In the genomic region with DNA sequence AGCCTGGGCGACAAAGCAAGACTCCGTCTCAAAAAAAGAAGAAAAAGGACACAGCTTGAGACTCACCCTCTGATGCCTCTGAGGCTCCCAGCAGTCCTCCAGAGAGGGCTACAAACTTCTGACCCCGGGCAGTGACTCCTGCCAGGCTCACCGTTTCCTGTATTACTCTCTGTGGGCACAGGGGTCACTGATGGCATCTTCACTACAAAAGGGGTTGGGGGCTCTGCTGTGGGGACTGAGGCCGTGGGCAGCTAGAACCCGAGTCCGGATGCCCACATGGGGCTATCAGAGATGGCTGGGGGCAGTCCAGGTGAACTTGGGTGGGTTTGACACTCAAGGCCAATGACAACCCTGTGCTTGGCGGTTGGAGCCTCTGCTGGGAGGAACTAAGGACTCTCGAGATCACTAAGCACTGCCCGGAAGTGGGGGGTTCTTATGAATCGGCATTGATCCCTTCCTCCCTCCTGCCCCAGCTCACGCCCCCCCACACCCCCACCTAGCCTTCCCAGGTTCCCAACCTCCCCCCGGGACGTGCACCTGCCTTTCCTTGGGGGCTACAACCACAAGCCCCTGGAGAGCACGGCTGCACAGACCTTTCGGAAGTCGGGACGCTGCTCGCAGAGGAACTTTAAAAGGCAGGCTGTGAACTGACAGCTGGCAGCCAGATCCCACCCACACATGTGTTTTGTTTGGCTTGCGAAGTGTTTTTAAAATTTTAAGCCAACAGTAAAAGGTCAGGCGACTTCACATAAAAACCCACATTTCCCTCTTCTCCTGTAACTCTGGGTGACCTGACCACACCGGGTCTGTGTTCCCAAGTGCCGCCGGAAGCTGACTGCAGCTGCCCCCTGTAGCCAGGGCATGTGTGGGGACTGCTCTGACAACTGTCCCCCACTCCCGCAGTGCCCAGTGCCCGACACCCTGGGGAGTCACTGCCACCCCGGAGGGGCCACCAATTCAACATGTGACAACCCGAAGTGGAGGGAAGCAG, we compare ENCODE assay signal across 8 cellular contexts. TPM values are rescaled to one million over a fixed set of nuclear protein-coding genes. Genes with fewer than 3 reads are reported as not detected.
DNase-seq lines count a peak whose midpoint lies in the region; ATAC-seq and TF ChIP-seq lines count a peak whose summit lies in the region.

No MANE protein-coding gene starts in this region.

- POLR2A ChIA-PET in WTC11 (lab: Charles Lee), result interaction anchor here (0.6 kb wide), 1 partner anchor 38 kb away, joined by 3 read pairs; a partner anchor contains a TSS

- H4K8ac ChIP-seq in trophoblast cell (ENCODE audit: low read depth, low read length), result no peak overlapping the region

- H3K9ac ChIP-seq in trophoblast cell (ENCODE audit: low read length), result no peak overlapping the region

- H3K27me3 Mint-ChIP-seq in WTC11 (ENCODE audit: low read depth), result peaks cover 27% of the 10 kb centered on the region

- H3K9me3 ChIP-seq in MG63, result no peaks in the 10 kb centered on the region
- H3K9me3 ChIP-seq in trophoblast cell (ENCODE audit: insufficient read depth, low read depth, low read length), result peaks cover 5% of the 10 kb centered on the region

- no peak for DNase-seq in GM12864 (ENCODE audit: low read depth)
- peak; percentile 57 for DNase-seq in MG63
- peak; percentile 85 for DNase-seq in dermis blood vessel endothelial cell
- DNase-seq in trophoblast cell, result no peak
- DNase-seq in WTC11 (ENCODE audit: low spot score), result no peak
- DNase-seq in NCI-H526 treated with DMSO at 0.1 percent for 48 hours (lab: John Stamatoyannopoulos, UW), result no peak
- no peak for DNase-seq in effector CD8-positive, alpha-beta T cell (lab: John Stamatoyannopoulos, UW)
- DNase-seq in D341Med (ENCODE audit: low spot score), result no peak

- H3K27ac ChIP-seq in trophoblast cell (ENCODE audit: low read depth, low read length), result no peak overlapping the region

- H3K4me3 Mint-ChIP-seq in WTC11, result no peak overlapping the region

- no peak overlapping the region for H3K27ac Mint-ChIP-seq in WTC11

- H3K79me2 ChIP-seq in trophoblast cell (ENCODE audit: control insufficient read depth, insufficient read depth, low read length, poor library complexity), result peaks cover 4% of the 10 kb centered on the region

- no peak overlapping the region for H2BK12ac ChIP-seq in trophoblast cell (ENCODE audit: low read length)

- CTCF ChIA-PET in WTC11 (lab: Charles Lee), result interaction anchor here (0.7 to 4.2 kb wide), 2 partner anchors 18 to 90 kb away, joined by 4 to 21 read pairs; no protein-coding TSS in a partner anchor

- H3K4me3 ChIP-seq in GM12864 (ENCODE audit: low read depth, low read length), result peak overlapping the region; percentile 36
- H3K4me3 ChIP-seq in MG63, result no peak overlapping the region
- H3K4me3 ChIP-seq in trophoblast cell (ENCODE audit: low read depth, low read length), result no peak overlapping the region

- H2BK120ac ChIP-seq in trophoblast cell (ENCODE audit: insufficient read depth, low read length, poor library complexity), result no peak overlapping the region

- peaks cover 22 to 31% of the 10 kb centered on the region in 2 experiments for H3K4me1 ChIP-seq in trophoblast cell (ENCODE audit: control insufficient read depth in 1 of 2, insufficient read depth in 2 of 2, low read length in 2 of 2)

- no peaks in the 10 kb centered on the region for H3K79me1 ChIP-seq in trophoblast cell (ENCODE audit: low read length)

- no peak overlapping the region for H4K91ac ChIP-seq in trophoblast cell (ENCODE audit: low read depth, low read length)

- peak overlapping the region; percentile 37 for H3K18ac ChIP-seq in trophoblast cell (ENCODE audit: low read length)

- no peaks in the 10 kb centered on the region for H3K36me3 Mint-ChIP-seq in WTC11

- H3K36me3 ChIP-seq in MG63, result no peaks in the 10 kb centered on the region
- peaks cover 0 to 8% of the 10 kb centered on the region in 2 experiments for H3K36me3 ChIP-seq in trophoblast cell (ENCODE audit: control insufficient read depth in 1 of 2, insufficient read depth in 2 of 2, low read length in 2 of 2)

- H2BK5ac ChIP-seq in trophoblast cell (ENCODE audit: low read depth, low read length, poor library complexity), result no peak overlapping the region

- no peak overlapping the region for H2AK5ac ChIP-seq in trophoblast cell (ENCODE audit: low read length)

- H2AFZ ChIP-seq in trophoblast cell (ENCODE audit: insufficient read depth, low read length, poor library complexity), result peak overlapping the region; percentile 10

- no peak overlapping the region for H3K23ac ChIP-seq in trophoblast cell (ENCODE audit: low read length)

- no peak overlapping the region for H3K14ac ChIP-seq in trophoblast cell (ENCODE audit: low read length)

- H3K9me3 Mint-ChIP-seq in WTC11, result no peaks in the 10 kb centered on the region

- TF ChIP-seq CTCF in GM12864 (IDR thresholded peaks at IDR 0.05; ENCODE audit: low read depth, low read length, missing control alignments) (no peak), WTC11 (IDR thresholded peaks at IDR 0.05) (no peak)

- no peak overlapping the region for H3K4me2 ChIP-seq in trophoblast cell (ENCODE audit: low read length)

- WGBS in trophoblast cell (ENCODE audit: extremely low coverage, insufficient coverage, insufficient read length), result no CpG with 5 or more reads among the region's 28 CpGs

- no peak overlapping the region for H3K4ac ChIP-seq in trophoblast cell (ENCODE audit: low read depth, low read length)

- H3K4me1 Mint-ChIP-seq in WTC11, result peaks cover 4% of the 10 kb centered on the region; the same call in 1 of the 2 replicates

- ATAC-seq in WTC11, result no peak

- no peaks in the 10 kb centered on the region for H3K27me3 ChIP-seq in MG63
- H3K27me3 ChIP-seq in trophoblast cell (ENCODE audit: insufficient read depth, low read length), result no peaks in the 10 kb centered on the region

- H4K12ac ChIP-seq in trophoblast cell (ENCODE audit: low read depth, low read length), result no peak overlapping the region

TF ChIP-seq in WTC11, 78 proteins besides CTCF, POLR2A, EP300 and RAD21 (continues in another document):
- TF ChIP-seq NR2C2 (CRISPR knock-in tag; IDR thresholded peaks at IDR 0.05) (no peak), IRF2 (CRISPR knock-in tag; IDR thresholded peaks at IDR 0.05; ENCODE audit: borderline replicate concordance, low read depth) (no peak), SP1 (CRISPR knock-in tag; conservative IDR thresholded peaks at IDR 0.05) (no peak), KAT7 (CRISPR knock-in tag; IDR thresholded peaks at IDR 0.05; ENCODE audit: borderline replicate concordance) (no peak), NR1H2 (CRISPR knock-in tag; IDR thresholded peaks at IDR 0.05) (no peak), NFE2L1 (CRISPR knock-in tag; IDR thresholded peaks at IDR 0.05) (no peak)
- TF ChIP-seq, protein P1, sequence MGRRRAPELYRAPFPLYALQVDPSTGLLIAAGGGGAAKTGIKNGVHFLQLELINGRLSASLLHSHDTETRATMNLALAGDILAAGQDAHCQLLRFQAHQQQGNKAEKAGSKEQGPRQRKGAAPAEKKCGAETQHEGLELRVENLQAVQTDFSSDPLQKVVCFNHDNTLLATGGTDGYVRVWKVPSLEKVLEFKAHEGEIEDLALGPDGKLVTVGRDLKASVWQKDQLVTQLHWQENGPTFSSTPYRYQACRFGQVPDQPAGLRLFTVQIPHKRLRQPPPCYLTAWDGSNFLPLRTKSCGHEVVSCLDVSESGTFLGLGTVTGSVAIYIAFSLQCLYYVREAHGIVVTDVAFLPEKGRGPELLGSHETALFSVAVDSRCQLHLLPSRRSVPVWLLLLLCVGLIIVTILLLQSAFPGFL (CRISPR knock-in tag; IDR thresholded peaks at IDR 0.05; ENCODE audit: borderline replicate concordance), result no peak
- TF ChIP-seq, protein P2, sequence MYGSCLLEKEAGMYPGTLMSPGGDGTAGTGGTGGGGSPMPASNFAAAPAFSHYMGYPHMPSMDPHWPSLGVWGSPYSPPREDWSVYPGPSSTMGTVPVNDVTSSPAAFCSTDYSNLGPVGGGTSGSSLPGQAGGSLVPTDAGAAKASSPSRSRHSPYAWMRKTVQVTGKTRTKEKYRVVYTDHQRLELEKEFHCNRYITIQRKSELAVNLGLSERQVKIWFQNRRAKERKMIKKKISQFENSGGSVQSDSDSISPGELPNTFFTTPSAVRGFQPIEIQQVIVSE (CRISPR knock-in tag; IDR thresholded peaks at IDR 0.05; ENCODE audit: borderline replicate concordance), result no peak
- TF ChIP-seq, protein P3, sequence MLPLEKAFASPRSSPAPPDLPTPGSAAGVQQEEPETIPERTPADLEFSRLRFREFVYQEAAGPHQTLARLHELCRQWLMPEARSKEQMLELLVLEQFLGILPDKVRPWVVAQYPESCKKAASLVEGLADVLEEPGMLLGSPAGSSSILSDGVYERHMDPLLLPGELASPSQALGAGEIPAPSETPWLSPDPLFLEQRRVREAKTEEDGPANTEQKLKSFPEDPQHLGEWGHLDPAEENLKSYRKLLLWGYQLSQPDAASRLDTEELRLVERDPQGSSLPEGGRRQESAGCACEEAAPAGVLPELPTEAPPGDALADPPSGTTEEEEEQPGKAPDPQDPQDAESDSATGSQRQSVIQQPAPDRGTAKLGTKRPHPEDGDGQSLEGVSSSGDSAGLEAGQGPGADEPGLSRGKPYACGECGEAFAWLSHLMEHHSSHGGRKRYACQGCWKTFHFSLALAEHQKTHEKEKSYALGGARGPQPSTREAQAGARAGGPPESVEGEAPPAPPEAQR (CRISPR knock-in tag; IDR thresholded peaks at IDR 0.05), result no peak

RNA-seq across cellular contexts. Expression of a gene that starts 5.0 kb away (rescaled TPM):
- 21.4 and 22.8 TPM in 2 replicates for total RNA-seq in MG63 (2014; rRNA removed; shearing (Covaris generic); ENCODE audit: low replicate concordance)
- total RNA-seq in dermis blood vessel endothelial cell (68.7 and 68.9 TPM in 2 replicates), WTC11 (2021) (19.5 to 23.2 TPM (median 22.9 TPM) in 3 replicates)
- polyA plus RNA-seq in trophoblast cell (2013), result 39.2 and 39.5 TPM in 2 replicates

RNA-seq across cellular contexts. Expression of a gene that starts 37.7 kb away (rescaled TPM):
- 7.2 and 7.6 TPM in 2 replicates for total RNA-seq in MG63 (2014; rRNA removed; shearing (Covaris generic); ENCODE audit: low replicate concordance)
- total RNA-seq in dermis blood vessel endothelial cell (15.7 and 28.0 TPM in 2 replicates), WTC11 (2021) (14.5 to 16.7 TPM (median 16.5 TPM) in 3 replicates)
- 10.3 and 11.1 TPM in 2 replicates for polyA plus RNA-seq in trophoblast cell (2013)

Comparison
In these comparisons a context has a peak if more than half of its experiments do, and no peak if none do; other contexts are left out.
1. DNase-seq: peak in MG63 (single experiment) and dermis blood vessel endothelial cell (single experiment); none in GM12864 (single experiment), trophoblast cell (0 of 2), WTC11 (single experiment), NCI-H526 treated with DMSO at 0.1 percent for 48 hours (single experiment), effector CD8-positive, alpha-beta T cell (single experiment) and D341Med (single experiment).